In the genomic region with DNA sequence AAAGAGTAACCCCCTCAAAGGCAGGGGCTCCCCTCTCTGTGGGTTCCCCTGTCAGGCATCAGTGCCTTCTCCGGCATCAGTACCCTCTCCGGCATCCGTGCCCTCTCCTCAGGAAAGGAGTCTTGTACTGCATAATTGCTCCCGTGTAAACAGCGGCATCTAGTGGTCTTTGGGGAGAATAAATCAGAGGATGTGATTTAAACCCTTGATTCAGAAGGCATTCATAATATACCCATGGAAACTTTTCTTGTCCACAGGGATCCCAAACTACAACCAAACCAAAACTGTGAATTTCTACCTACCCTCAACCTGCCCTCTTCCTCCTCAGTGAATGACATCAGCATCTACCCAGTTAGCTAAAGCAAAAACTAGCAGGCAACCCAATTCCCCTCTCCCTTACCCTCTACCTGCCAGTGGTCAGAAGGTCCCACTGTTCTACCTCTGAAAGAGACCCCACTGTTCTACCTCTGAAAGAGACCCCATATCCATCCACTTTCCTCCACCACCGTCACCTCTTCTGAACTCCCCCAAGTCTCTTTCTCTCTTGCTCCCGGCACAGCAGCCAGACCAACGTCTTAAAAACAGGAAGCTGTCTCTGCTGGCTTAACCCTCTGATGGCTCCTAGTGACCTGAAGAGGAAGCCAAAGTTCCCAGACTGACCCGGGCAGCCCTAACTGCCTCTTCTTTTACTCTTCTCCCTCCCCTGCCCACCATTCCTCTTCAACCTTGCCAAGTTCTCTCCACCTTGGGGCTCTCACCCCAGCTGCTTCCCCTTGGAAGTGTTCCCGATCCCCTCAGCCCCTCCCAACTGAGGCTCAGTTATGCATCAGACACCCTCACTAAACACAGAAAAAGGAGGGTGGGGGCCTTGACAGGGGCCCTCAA, we compare ENCODE assay signal across 1 cellular context.
TF ChIP-seq lines count a peak whose summit lies in the region.

No MANE protein-coding gene starts in this region.

TF ChIP-seq in HEK293, 187 proteins besides CTCF, POLR2A, EP300 and RAD21 (continued from another document):
- TF ChIP-seq, protein P1, sequence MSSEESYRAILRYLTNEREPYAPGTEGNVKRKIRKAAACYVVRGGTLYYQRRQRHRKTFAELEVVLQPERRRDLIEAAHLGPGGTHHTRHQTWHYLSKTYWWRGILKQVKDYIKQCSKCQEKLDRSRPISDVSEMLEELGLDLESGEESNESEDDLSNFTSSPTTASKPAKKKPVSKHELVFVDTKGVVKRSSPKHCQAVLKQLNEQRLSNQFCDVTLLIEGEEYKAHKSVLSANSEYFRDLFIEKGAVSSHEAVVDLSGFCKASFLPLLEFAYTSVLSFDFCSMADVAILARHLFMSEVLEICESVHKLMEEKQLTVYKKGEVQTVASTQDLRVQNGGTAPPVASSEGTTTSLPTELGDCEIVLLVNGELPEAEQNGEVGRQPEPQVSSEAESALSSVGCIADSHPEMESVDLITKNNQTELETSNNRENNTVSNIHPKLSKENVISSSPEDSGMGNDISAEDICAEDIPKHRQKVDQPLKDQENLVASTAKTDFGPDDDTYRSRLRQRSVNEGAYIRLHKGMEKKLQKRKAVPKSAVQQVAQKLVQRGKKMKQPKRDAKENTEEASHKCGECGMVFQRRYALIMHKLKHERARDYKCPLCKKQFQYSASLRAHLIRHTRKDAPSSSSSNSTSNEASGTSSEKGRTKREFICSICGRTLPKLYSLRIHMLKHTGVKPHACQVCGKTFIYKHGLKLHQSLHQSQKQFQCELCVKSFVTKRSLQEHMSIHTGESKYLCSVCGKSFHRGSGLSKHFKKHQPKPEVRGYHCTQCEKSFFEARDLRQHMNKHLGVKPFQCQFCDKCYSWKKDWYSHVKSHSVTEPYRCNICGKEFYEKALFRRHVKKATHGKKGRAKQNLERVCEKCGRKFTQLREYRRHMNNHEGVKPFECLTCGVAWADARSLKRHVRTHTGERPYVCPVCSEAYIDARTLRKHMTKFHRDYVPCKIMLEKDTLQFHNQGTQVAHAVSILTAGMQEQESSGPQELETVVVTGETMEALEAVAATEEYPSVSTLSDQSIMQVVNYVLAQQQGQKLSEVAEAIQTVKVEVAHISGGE (tag by site-specific recombination; conservative IDR thresholded peaks at IDR 0.05; ENCODE audit: low read depth): no peak
- TF ChIP-seq ZNF510 (tag by site-specific recombination; IDR thresholded peaks at IDR 0.05; ENCODE audit: insufficient replicate concordance): no peak
- TF ChIP-seq, protein P2, sequence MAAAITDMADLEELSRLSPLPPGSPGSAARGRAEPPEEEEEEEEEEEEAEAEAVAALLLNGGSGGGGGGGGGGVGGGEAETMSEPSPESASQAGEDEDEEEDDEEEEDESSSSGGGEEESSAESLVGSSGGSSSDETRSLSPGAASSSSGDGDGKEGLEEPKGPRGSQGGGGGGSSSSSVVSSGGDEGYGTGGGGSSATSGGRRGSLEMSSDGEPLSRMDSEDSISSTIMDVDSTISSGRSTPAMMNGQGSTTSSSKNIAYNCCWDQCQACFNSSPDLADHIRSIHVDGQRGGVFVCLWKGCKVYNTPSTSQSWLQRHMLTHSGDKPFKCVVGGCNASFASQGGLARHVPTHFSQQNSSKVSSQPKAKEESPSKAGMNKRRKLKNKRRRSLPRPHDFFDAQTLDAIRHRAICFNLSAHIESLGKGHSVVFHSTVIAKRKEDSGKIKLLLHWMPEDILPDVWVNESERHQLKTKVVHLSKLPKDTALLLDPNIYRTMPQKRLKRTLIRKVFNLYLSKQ (tag by site-specific recombination; IDR thresholded peaks at IDR 0.05; ENCODE audit: borderline replicate concordance): no peak
- TF ChIP-seq, protein P3, sequence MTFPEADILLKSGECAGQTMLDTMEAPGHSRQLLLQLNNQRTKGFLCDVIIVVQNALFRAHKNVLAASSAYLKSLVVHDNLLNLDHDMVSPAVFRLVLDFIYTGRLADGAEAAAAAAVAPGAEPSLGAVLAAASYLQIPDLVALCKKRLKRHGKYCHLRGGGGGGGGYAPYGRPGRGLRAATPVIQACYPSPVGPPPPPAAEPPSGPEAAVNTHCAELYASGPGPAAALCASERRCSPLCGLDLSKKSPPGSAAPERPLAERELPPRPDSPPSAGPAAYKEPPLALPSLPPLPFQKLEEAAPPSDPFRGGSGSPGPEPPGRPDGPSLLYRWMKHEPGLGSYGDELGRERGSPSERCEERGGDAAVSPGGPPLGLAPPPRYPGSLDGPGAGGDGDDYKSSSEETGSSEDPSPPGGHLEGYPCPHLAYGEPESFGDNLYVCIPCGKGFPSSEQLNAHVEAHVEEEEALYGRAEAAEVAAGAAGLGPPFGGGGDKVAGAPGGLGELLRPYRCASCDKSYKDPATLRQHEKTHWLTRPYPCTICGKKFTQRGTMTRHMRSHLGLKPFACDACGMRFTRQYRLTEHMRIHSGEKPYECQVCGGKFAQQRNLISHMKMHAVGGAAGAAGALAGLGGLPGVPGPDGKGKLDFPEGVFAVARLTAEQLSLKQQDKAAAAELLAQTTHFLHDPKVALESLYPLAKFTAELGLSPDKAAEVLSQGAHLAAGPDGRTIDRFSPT (tag by site-specific recombination; IDR thresholded peaks at IDR 0.05): no peak
